In the genomic region with DNA sequence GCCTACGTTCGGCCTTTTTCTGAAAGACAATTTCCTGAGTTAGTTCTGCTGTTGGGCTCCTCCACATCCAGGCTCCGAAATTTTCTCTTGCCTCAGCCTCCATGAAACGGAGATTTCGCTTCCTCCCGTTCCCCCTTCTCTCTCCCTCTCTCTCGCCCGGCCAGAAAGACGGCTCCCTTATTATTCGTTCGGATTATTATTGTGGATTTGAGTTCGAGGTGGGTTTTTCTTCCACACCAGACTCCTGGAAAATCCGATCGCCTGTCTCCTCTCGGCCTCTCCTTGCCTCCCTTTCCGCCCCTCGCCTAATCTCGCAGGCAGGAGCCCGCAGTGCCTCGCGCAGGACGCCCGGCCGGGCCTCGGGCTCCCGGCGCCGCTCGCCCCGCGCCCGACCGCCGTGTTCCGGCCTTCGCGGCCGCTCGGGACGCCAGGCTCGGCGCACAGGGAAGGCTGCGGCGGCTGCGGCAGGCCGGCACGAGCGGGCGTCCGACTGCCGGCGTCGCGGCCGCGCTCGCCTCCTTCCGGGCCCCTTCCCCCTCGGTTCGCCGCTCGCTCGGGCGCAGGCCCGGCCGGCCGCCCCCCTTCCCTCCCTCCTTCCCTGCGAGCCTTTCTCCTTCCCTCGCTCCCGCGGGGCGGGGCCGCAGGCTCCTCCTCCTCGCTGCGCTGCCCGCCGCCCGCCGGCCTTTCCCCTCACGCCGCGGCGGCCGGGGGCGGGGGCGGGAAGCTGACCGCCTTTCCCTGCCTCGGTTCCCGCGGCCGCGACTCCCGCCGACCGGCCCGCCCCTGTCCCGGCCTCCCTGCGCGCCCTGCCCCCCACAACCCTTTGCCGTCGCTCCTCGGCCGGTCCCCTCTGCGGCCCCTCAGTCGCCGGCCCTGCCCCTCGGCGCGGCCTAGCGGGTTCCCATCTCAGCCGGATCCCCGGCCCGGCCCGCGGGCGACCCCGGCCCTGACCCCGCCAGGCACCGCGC, we compare ENCODE assay signal across 8 cellular contexts. TPM values are rescaled to one million over a fixed set of nuclear protein-coding genes. Genes with fewer than 3 reads are reported as not detected.
DNase-seq lines count a peak whose midpoint lies in the region; ATAC-seq, FAIRE-seq and TF ChIP-seq lines count a peak whose summit lies in the region.

A gene with protein sequence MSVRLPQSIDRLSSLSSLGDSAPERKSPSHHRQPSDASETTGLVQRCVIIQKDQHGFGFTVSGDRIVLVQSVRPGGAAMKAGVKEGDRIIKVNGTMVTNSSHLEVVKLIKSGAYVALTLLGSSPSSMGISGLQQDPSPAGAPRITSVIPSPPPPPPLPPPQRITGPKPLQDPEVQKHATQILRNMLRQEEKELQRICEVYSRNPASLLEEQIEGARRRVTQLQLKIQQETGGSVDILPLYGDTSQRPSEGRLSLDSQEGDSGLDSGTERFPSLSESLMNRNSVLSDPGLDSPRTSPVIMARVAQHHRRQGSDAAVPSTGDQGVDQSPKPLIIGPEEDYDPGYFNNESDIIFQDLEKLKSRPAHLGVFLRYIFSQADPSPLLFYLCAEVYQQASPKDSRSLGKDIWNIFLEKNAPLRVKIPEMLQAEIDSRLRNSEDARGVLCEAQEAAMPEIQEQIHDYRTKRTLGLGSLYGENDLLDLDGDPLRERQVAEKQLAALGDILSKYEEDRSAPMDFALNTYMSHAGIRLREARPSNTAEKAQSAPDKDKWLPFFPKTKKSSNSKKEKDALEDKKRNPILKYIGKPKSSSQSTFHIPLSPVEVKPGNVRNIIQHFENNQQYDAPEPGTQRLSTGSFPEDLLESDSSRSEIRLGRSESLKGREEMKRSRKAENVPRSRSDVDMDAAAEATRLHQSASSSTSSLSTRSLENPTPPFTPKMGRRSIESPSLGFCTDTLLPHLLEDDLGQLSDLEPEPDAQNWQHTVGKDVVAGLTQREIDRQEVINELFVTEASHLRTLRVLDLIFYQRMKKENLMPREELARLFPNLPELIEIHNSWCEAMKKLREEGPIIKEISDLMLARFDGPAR (N-terminal part only) (minus strand): TSS at position 492 of the 968 bp plus-strand sequence. CDS start 1,412 bp downstream, outside the sequence.

- in situ Hi-C loops in Caki2 (cut with HindIII; ENCODE audit: low pct_unique_long_range_greater_than_20kb, low sequenced_read_pairs), result no loop called here

- peaks cover 26% of the 10 kb centered on the region for H3K4me1 ChIP-seq in cardiac muscle cell (ENCODE audit: low read depth)

- peak; percentile 96 for DNase-seq in Caki2 (ENCODE audit: low read depth)
- peak; percentile 86 for DNase-seq in LHCN-M2 (ENCODE audit: low read depth)
- DNase-seq in RCC 7860 (ENCODE audit: low spot score), result peak; percentile 71
- DNase-seq in amniotic stem cell (lab: John Stamatoyannopoulos, UW), result peak; percentile 81
- peak; percentile 95 for DNase-seq in cardiac muscle cell (ENCODE audit: low read depth in 1 of 2, low spot score in 1 of 2)
- peak in 55 of 56 donors; percentile 14 to 93 (median 79) for DNase-seq in nucleus accumbens (lab: John Stamatoyannopoulos, UW)

- no peak for FAIRE-seq in RCC 7860 (lab: Jason Lieb, UNC)

- ATAC-seq in GM19463 (IDR thresholded peaks at IDR 0.05; ENCODE audit: unreplicated experiment), result peak; percentile 88
- ATAC-seq in HG02610 (IDR thresholded peaks at IDR 0.05; ENCODE audit: unreplicated experiment), result no peak

- TF ChIP-seq CTCF in cardiac muscle cell (IDR thresholded peaks at IDR 0.05; ENCODE audit: low read depth, low read length), result no peak

- no peaks in the 10 kb centered on the region for H3K27me3 ChIP-seq in cardiac muscle cell

- no peaks in the 10 kb centered on the region for H3K9me3 ChIP-seq in cardiac muscle cell (ENCODE audit: low read depth)

- peak within 1 kb of the TSS; percentile 86 for H3K4me3 ChIP-seq in cardiac muscle cell

- peak within 1 kb of the TSS; percentile 96 for H3K27ac ChIP-seq in cardiac muscle cell

- H3K36me3 ChIP-seq in cardiac muscle cell, result no peaks in the 10 kb centered on the region

RNA-seq across cellular contexts. Expression of the gene that starts here (rescaled TPM):
- 23.8 and 28.4 TPM in 2 replicates for total RNA-seq in Caki2 (2014; rRNA removed; shearing (Covaris generic); ENCODE audit: low replicate concordance)
- total RNA-seq in LHCN-M2 (2014; rRNA removed) (22.4 and 25.1 TPM in 2 replicates), cardiac muscle cell (38.4 and 40.1 TPM in 2 replicates)
- 8.9 TPM for polyA plus RNA-seq in LHCN-M2 (2012)
- 22.5 and 25.8 TPM in 2 replicates for polyA plus RNA-seq in cardiac muscle cell
